1 cellular context compared by ENCODE assay signal in the genomic region with DNA sequence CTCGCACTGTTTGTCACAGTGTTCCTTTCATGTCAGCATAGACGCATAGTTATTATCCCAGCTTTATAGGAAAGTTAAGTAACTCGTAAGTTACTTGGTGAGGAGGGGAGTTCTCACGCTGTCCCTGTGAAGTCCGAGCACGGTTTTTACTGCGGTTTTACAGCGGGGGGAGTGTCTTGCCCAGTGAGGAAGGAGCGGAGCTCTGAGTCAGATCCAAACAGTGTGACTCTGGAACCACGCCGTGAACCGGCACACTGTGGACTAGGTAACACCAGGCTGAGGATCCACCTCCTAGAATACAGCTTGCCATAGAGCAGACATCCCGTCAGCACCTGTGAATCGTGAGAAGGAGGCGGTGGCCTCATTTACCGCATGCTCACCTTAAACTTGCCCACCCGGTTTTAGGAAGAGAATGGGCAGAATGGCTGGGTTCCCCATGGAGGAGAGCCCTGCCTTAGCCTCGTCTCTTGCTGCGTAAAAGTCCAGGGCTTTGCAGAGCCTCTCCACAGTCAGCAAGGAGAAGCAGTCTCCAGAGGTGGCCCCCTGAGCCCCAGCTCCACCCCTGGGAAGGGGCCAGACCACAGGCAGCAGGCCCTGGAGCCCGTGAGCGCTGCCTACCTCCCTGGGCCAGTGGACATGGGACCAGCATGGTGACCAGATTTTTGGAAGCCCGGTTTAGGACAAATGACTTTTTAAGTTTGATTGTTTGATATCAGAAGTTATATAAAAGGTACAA.
TF ChIP-seq lines count a peak whose summit lies in the region.

No MANE protein-coding gene starts in this region.

TF ChIP-seq in H1, 55 proteins besides CTCF, POLR2A, EP300 and RAD21:
- TF ChIP-seq CBX5 (IDR thresholded peaks at IDR 0.05; ENCODE audit: low read depth, low read length) (no peak), POU5F1 (IDR thresholded peaks at IDR 0.05; ENCODE audit: low read depth, low read length) (no peak), SIN3A (conservative IDR thresholded peaks at IDR 0.05 in 1 of 2, IDR thresholded peaks at IDR 0.05 in 1 of 2; ENCODE audit: low read depth in 1 of 2, low read length in 2 of 2) (no peak), CHD2 (IDR thresholded peaks at IDR 0.05; ENCODE audit: low read length) (no peak), SIRT6 (IDR thresholded peaks at IDR 0.05; ENCODE audit: low read length) (no peak), TEAD4 (IDR thresholded peaks at IDR 0.05; ENCODE audit: low read depth, low read length) (no peak), SAP30 (IDR thresholded peaks at IDR 0.05; ENCODE audit: insufficient read depth, insufficient replicate concordance, low read length) (no peak), RFX5 (IDR thresholded peaks at IDR 0.05; ENCODE audit: borderline replicate concordance, low read depth, low read length) (no peak), KDM5A (IDR thresholded peaks at IDR 0.05; ENCODE audit: low read length) (no peak), NRF1 (IDR thresholded peaks at IDR 0.05; ENCODE audit: low read depth, low read length) (no peak), RNF2 (IDR thresholded peaks at IDR 0.05; ENCODE audit: borderline replicate concordance, low read depth, low read length, missing control alignments, poor library complexity, severe bottlenecking) (no peak), FOSL1 (IDR thresholded peaks at IDR 0.05; ENCODE audit: insufficient read depth, low read depth, low read length) (no peak), KDM4A (IDR thresholded peaks at IDR 0.05; ENCODE audit: low read depth, low read length, severe bottlenecking) (no peak), ZNF274 (IDR thresholded peaks at IDR 0.05; ENCODE audit: borderline replicate concordance, extremely low read depth, low read length) (no peak), TAF7 (optimal IDR thresholded peaks at IDR 0.05; ENCODE audit: borderline replicate concordance, low read depth, low read length) (no peak)
- TF ChIP-seq, protein P1, sequence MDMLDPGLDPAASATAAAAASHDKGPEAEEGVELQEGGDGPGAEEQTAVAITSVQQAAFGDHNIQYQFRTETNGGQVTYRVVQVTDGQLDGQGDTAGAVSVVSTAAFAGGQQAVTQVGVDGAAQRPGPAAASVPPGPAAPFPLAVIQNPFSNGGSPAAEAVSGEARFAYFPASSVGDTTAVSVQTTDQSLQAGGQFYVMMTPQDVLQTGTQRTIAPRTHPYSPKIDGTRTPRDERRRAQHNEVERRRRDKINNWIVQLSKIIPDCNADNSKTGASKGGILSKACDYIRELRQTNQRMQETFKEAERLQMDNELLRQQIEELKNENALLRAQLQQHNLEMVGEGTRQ (IDR thresholded peaks at IDR 0.05; ENCODE audit: low read length), result no peak
- TF ChIP-seq, protein P2, sequence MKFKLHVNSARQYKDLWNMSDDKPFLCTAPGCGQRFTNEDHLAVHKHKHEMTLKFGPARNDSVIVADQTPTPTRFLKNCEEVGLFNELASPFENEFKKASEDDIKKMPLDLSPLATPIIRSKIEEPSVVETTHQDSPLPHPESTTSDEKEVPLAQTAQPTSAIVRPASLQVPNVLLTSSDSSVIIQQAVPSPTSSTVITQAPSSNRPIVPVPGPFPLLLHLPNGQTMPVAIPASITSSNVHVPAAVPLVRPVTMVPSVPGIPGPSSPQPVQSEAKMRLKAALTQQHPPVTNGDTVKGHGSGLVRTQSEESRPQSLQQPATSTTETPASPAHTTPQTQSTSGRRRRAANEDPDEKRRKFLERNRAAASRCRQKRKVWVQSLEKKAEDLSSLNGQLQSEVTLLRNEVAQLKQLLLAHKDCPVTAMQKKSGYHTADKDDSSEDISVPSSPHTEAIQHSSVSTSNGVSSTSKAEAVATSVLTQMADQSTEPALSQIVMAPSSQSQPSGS (IDR thresholded peaks at IDR 0.05; ENCODE audit: low read length), result no peak
- TF ChIP-seq, protein P3, sequence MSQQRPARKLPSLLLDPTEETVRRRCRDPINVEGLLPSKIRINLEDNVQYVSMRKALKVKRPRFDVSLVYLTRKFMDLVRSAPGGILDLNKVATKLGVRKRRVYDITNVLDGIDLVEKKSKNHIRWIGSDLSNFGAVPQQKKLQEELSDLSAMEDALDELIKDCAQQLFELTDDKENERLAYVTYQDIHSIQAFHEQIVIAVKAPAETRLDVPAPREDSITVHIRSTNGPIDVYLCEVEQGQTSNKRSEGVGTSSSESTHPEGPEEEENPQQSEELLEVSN (IDR thresholded peaks at IDR 0.05), result no peak
TF ChIP-seq in H1: peak in this region for 0.
